25 cellular contexts compared by ENCODE assay signal in the genomic region with DNA sequence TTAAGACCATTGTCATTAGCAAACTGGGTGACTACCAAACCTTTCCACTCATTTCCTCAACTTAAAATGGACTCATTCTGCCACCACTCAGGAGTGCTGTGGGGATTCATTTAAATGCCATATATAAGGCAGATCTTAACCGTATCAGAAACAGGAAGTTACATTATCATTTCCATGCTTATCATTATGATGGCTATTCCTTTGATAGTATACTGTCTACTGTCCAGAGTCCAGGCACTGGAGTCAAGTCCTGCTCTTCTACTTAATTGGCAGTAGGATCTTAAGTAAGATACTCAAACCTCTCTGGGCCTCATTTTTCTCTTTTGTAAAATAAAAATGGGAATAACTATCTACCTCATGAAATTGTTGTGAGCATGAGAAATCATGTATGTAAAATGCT.
"Had no signal": no experiment of that assay in that cellular context is flagged by ENCODE, and none has a peak within 500 bp of the region (broad histone marks: within the 10 kb centered on the region; RNA-seq: fewer than 3 reads in every experiment).

No MANE protein-coding gene starts in this region.

- H3K27me3 ChIP-seq: body of pancreas, esophagus squamous epithelium had no signal

- H3K4me3 ChIP-seq: body of pancreas, esophagus squamous epithelium had no signal

- H3K36me3 Mint-ChIP-seq: activated naive CD8-positive, alpha-beta T cell had no signal

- DNase-seq: activated CD4-positive, alpha-beta memory T cell treated with anti-CD3 and anti-CD28 coated beads, Interleukin-2, amount 10 ng/mL, durations not matched to agents 7 days and 5 days; activated CD4-positive, alpha-beta T cell treated with anti-CD3 and anti-CD28 coated beads for 1 hour; activated CD4-positive, alpha-beta T cell treated with anti-CD3 and anti-CD28 coated beads for 4 hours; activated CD4-positive, alpha-beta T cell treated with anti-CD3 and anti-CD28 coated beads, Interleukin-2, amount 10 ng/mL, durations not matched to agents 7 days and 5 days; activated CD4-positive, alpha-beta T cell treated with anti-CD3 and anti-CD28 coated beads, Interleukin-2, amount 50 U/mL, for 4 hours; activated CD8-positive, alpha-beta memory T cell treated with anti-CD3 and anti-CD28 coated beads for 24 hours; activated effector memory CD4-positive, alpha-beta T cell treated with Interleukin-2 at 50 U/mL for 16 hours; activated gamma-delta T cell treated with Interleukin-2 at 50 U/mL for 16 hours; activated naive CD4-positive, alpha-beta T cell treated with anti-CD3 and anti-CD28 coated beads, Interleukin-2, amount 50 U/mL, for 16 hours; activated naive CD4-positive, alpha-beta T cell treated with Interleukin-2 at 50 U/mL for 16 hours; activated T-cell treated with anti-CD3 and anti-CD28 coated beads, Interleukin-2, amount 50 U/mL, for 4 hours; amniotic stem cell; aorta; body of pancreas; caudate nucleus; cortex of kidney; dermis blood vessel endothelial cell; effector CD8-positive, alpha-beta T cell; esophagus squamous epithelium; foreskin melanocyte; glutamatergic neuron; T-helper 2 cell had no signal

- H3K36me3 ChIP-seq: esophagus squamous epithelium had no signal

- H3K27ac ChIP-seq: body of pancreas, epithelial cell of prostate had no signal

- H3K27me3 Mint-ChIP-seq: activated T-helper 17 cell treated with anti-CD3 and anti-CD28 coated beads, Interleukin-2, amount 50 U/mL, for 72 hours had no signal

- H3K27ac Mint-ChIP-seq: activated CD4-positive, alpha-beta memory T cell treated with anti-CD3 and anti-CD28 coated beads, Interleukin-2, amount 10 ng/mL, durations not matched to agents 7 days and 5 days; activated CD4-positive, alpha-beta T cell treated with anti-CD3 and anti-CD28 coated beads, Interleukin-2, amount 10 ng/mL, durations not matched to agents 7 days and 5 days; activated naive CD8-positive, alpha-beta T cell; activated T-helper 17 cell treated with anti-CD3 and anti-CD28 coated beads, Interleukin-2, amount 50 U/mL, for 72 hours had no signal

- H3K9me3 Mint-ChIP-seq: activated CD4-positive, alpha-beta memory T cell treated with anti-CD3 and anti-CD28 coated beads, Interleukin-2, amount 10 ng/mL, durations not matched to agents 7 days and 5 days; activated CD4-positive, alpha-beta T cell treated with anti-CD3 and anti-CD28 coated beads, Interleukin-2, amount 10 ng/mL, durations not matched to agents 7 days and 5 days; activated T-cell treated with anti-CD3 and anti-CD28 coated beads, Interleukin-2, amount 50 U/mL, for 4 hours; activated T-helper 17 cell treated with anti-CD3 and anti-CD28 coated beads, Interleukin-2, amount 50 U/mL, for 72 hours had no signal

- ATAC-seq: activated T-cell treated with anti-CD3 and anti-CD28 coated beads, Interleukin-2, amount 50 U/mL, for 4 hours; activated T-helper 17 cell treated with anti-CD3 and anti-CD28 coated beads, Interleukin-2, amount 50 U/mL, for 72 hours; body of pancreas had no signal

- H3K4me1 Mint-ChIP-seq: activated CD4-positive, alpha-beta memory T cell treated with anti-CD3 and anti-CD28 coated beads, Interleukin-2, amount 10 ng/mL, durations not matched to agents 7 days and 5 days; activated CD4-positive, alpha-beta T cell treated with anti-CD3 and anti-CD28 coated beads, Interleukin-2, amount 10 ng/mL, durations not matched to agents 7 days and 5 days; activated T-helper 17 cell treated with anti-CD3 and anti-CD28 coated beads, Interleukin-2, amount 50 U/mL, for 72 hours had no signal

- H3K4me3 Mint-ChIP-seq: activated CD4-positive, alpha-beta memory T cell treated with anti-CD3 and anti-CD28 coated beads, Interleukin-2, amount 10 ng/mL, durations not matched to agents 7 days and 5 days; activated CD4-positive, alpha-beta T cell treated with anti-CD3 and anti-CD28 coated beads, Interleukin-2, amount 10 ng/mL, durations not matched to agents 7 days and 5 days; activated naive CD8-positive, alpha-beta T cell; activated T-cell treated with anti-CD3 and anti-CD28 coated beads, Interleukin-2, amount 50 U/mL, for 4 hours; activated T-helper 17 cell treated with anti-CD3 and anti-CD28 coated beads, Interleukin-2, amount 50 U/mL, for 72 hours had no signal

- H3K9me3 ChIP-seq: body of pancreas, esophagus squamous epithelium had no signal

- H3K4me1 ChIP-seq: body of pancreas had no signal
